In genomic region chr7:17773289-17773626, GRCh38 we compare ENCODE assay signal across 9 cellular contexts.
DNase-seq lines count a peak whose midpoint lies in the region; ATAC-seq, FAIRE-seq and TF ChIP-seq lines count a peak whose summit lies in the region.
"Had no signal": no experiment of that assay in that cellular context is flagged by ENCODE, and none has a peak within 500 bp of the region (broad histone marks: within the 10 kb centered on the region; RNA-seq: fewer than 3 reads in every experiment).

No MANE protein-coding gene starts in this region.

- CTCF ChIA-PET in HCT116 (lab: Charles Lee): no interaction called here

- RAD21 ChIA-PET in HCT116 (lab: Charles Lee; ENCODE audit: low non-redundant PET in 1 of 2, low total read pairs in 2 of 2, uncharacterized antibody in 2 of 2, unreplicated experiment in 2 of 2): no interaction called here

- no peaks in the 10 kb centered on the region for H3K79me2 ChIP-seq in HCT116 (ENCODE audit: insufficient read depth, low read length)

- H3K27ac Mint-ChIP-seq in progenitor cell of endocrine pancreas: no peak overlapping the region

- no peaks in the 10 kb centered on the region for H3K36me3 Mint-ChIP-seq in progenitor cell of endocrine pancreas (ENCODE audit: insufficient read depth)

- POLR2A ChIA-PET in HCT116 (lab: Charles Lee): no interaction called here

- H3K9me2 ChIP-seq in HCT116 (ENCODE audit: insufficient read depth): no peaks in the 10 kb centered on the region

- H3K9ac ChIP-seq in HCT116 (ENCODE audit: low read length): no peak overlapping the region
- H3K9ac ChIP-seq in kidney (ENCODE audit: low read length in 2 of 2): no peak overlapping the region

- DNase-seq in A172 (ENCODE audit: low spot score) (peak; percentile 53), HCT116 (ENCODE audit: low read depth, low spot score) (no peak), SKM-1 (lab: John Stamatoyannopoulos, UW; ENCODE audit: unreplicated experiment) (peak; percentile 86), left cardiac atrium (no peak), NCI-H526 treated with DMSO at 0.1 percent for 48 hours (lab: John Stamatoyannopoulos, UW) (no peak), progenitor cell of endocrine pancreas (ENCODE audit: low spot score, unreplicated experiment) (no peak), kidney (no peak)
- DNase-seq: activated gamma-delta T cell had no signal

- H3K4me3 ChIP-seq in HCT116 (replicated peaks in 1 of 2; ENCODE audit: low read depth in 1 of 2, low read length in 2 of 2) (no peak overlapping the region), kidney (ENCODE audit: low read length in 2 of 2) (no peak overlapping the region)

- H3K27ac ChIP-seq in HCT116 (ENCODE audit: low read depth, low read length) (no peak overlapping the region), kidney (ENCODE audit: low read depth in 2 of 2, low read length in 2 of 2) (no peak overlapping the region)

- no peaks in the 10 kb centered on the region for H3K4me1 ChIP-seq in HCT116 (ENCODE audit: control insufficient read depth in 1 of 2, insufficient read depth in 2 of 2, low read length in 2 of 2)
- no peaks in the 10 kb centered on the region for H3K4me1 ChIP-seq in kidney (ENCODE audit: control insufficient read depth in 1 of 2, insufficient read depth in 1 of 2, low read depth in 1 of 2, low read length in 2 of 2)

- no peak for ATAC-seq in HCT116
- ATAC-seq in left cardiac atrium: peak; percentile 11 to 83
- no peak for ATAC-seq in GM21360 (IDR thresholded peaks at IDR 0.05; ENCODE audit: unreplicated experiment)

- TF ChIP-seq POLR2A in HCT116 (IDR thresholded peaks at IDR 0.05; ENCODE audit: borderline replicate concordance, extremely low read depth, insufficient read depth, insufficient read length): no peak

- H3K9me3 Mint-ChIP-seq in progenitor cell of endocrine pancreas (ENCODE audit: low read depth): no peaks in the 10 kb centered on the region

- peaks cover 11% of the 10 kb centered on the region for H3K4me1 Mint-ChIP-seq in progenitor cell of endocrine pancreas (ENCODE audit: low read depth)

- no peak overlapping the region for H3K4me3 Mint-ChIP-seq in progenitor cell of endocrine pancreas (ENCODE audit: low read depth)

- intact Hi-C loops in HCT116 (cut with micrococcal nuclease) (no loop called here), left cardiac atrium (cut with DNase I) (no loop called here), kidney (cut with DNase I) (no loop called here)

- H3K27me3 Mint-ChIP-seq in progenitor cell of endocrine pancreas: no peaks in the 10 kb centered on the region

- no peaks in the 10 kb centered on the region for H3K27me3 ChIP-seq in HCT116 (ENCODE audit: insufficient read depth, low read length)

- no TSS peak for BruUV-seq in HCT116 (replicated peaks; lab: Mats Ljungman, UMichigan)

- no peak for FAIRE-seq in kidney (lab: Jason Lieb, UNC)

- no peaks in the 10 kb centered on the region for H3K9me3 ChIP-seq in HCT116 (ENCODE audit: control insufficient read depth in 1 of 2, insufficient read depth in 1 of 2, low read depth in 1 of 2, low read length in 2 of 2)
- no peaks in the 10 kb centered on the region for H3K9me3 ChIP-seq in kidney (ENCODE audit: control insufficient read depth in 1 of 2, low read length in 2 of 2)

- H3K36me3 ChIP-seq in HCT116 (ENCODE audit: control insufficient read depth in 1 of 2, insufficient read depth in 2 of 2, low read length in 2 of 2) (no peaks in the 10 kb centered on the region), kidney (ENCODE audit: control insufficient read depth in 1 of 2, insufficient read depth in 2 of 2, low read length in 2 of 2) (no peaks in the 10 kb centered on the region)

- TF ChIP-seq CTCF in HCT116 (IDR thresholded peaks at IDR 0.05 in 2 of 3, conservative IDR thresholded peaks at IDR 0.05 in 1 of 3; ENCODE audit: borderline replicate concordance in 1 of 3, insufficient read depth in 1 of 3, low read depth in 2 of 3, low read length in 2 of 3): no peak
- no peak for TF ChIP-seq CTCF in progenitor cell of endocrine pancreas (IDR thresholded peaks at IDR 0.05; ENCODE audit: unreplicated experiment)
- no peak for TF ChIP-seq CTCF in kidney (IDR thresholded peaks at IDR 0.05; ENCODE audit: borderline replicate concordance, extremely low read depth, insufficient read depth)

- H4K20me1 ChIP-seq in HCT116 (ENCODE audit: insufficient read depth): 0 out of 2 replicates have a peak, but pooled peaks cover 3% of the 10 kb centered on the region

- H2AFZ ChIP-seq in HCT116 (ENCODE audit: low read depth, low read length, poor library complexity, severe bottlenecking): no peak overlapping the region

- no peak for TF ChIP-seq RAD21 in HCT116 (IDR thresholded peaks at IDR 0.05; ENCODE audit: low read depth)

- no peak overlapping the region for H3K4me2 ChIP-seq in HCT116 (ENCODE audit: low read length)

TF ChIP-seq in HCT116, 20 proteins besides CTCF, POLR2A, EP300 and RAD21:
- TF ChIP-seq SRF (IDR thresholded peaks at IDR 0.05; ENCODE audit: low read depth) (no peak), FOSL1 (IDR thresholded peaks at IDR 0.05; ENCODE audit: low read depth) (no peak), CEBPB (IDR thresholded peaks at IDR 0.05; ENCODE audit: low read depth) (peak; percentile 65), SIN3A (IDR thresholded peaks at IDR 0.05; ENCODE audit: low read depth) (no peak)

Comparison
In these comparisons a context has a peak if more than half of its experiments do, and no peak if none do; other contexts are left out.
1. DNase-seq: peak in A172 (single experiment) and SKM-1 (single experiment); none in HCT116 (single experiment), left cardiac atrium (single experiment), NCI-H526 treated with DMSO at 0.1 percent for 48 hours (single experiment), progenitor cell of endocrine pancreas (single experiment) and kidney (single experiment).
2. ATAC-seq: peak in left cardiac atrium (2 of 2); none in HCT116 (single experiment) and GM21360 (single experiment).